ENCODE assay signal across 16 cellular contexts in the genomic region with DNA sequence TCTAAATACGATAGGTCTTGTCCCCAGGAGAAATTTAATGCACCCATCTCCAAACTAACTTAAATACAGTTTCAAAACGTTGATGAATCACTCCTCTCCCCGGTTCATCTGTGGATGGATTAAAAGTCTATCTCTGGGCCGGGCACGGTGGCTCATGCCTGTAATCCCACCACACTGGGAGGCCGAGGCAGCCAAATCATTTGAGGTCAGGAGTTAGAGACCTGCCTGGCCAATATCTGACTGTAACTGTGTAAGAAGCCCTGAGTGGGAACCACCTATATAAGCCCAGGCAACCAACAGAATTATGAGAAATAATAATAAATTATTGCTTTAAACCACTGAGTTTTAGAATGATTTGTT.
DNase-seq lines count a peak whose midpoint lies in the region; ATAC-seq and TF ChIP-seq lines count a peak whose summit lies in the region.
"Had no signal": no experiment of that assay in that cellular context is flagged by ENCODE, and none has a peak within 500 bp of the region (broad histone marks: within the 10 kb centered on the region; RNA-seq: fewer than 3 reads in every experiment).

No MANE protein-coding gene starts in this region.

- H2AFZ ChIP-seq in IMR-90 (replicated peaks; ENCODE audit: low read length, poor library complexity) = no peak overlapping the region
- no peak overlapping the region for H2AFZ ChIP-seq in trophoblast cell (ENCODE audit: insufficient read depth, low read length, poor library complexity)

- H4K8ac ChIP-seq in IMR-90 (ENCODE audit: low read depth in 2 of 2, low read length in 2 of 2) (no peak overlapping the region), trophoblast cell (ENCODE audit: low read depth, low read length) (no peak overlapping the region)

- H3K56ac ChIP-seq in IMR-90 (ENCODE audit: extremely low read depth, insufficient read depth, low read length) = no peak overlapping the region

- no peak for TF ChIP-seq RAD21 in IMR-90 (IDR thresholded peaks at IDR 0.05; ENCODE audit: low read length)

- no peak overlapping the region for H2BK15ac ChIP-seq in IMR-90 (ENCODE audit: low read depth, low read length)

- in situ Hi-C loops in IMR-90 (cut with MboI; ENCODE audit: low sequenced_read_pairs) = loop anchor here (10.0 kb wide), 1 partner anchor 519 kb away; no protein-coding TSS in a partner anchor

- H3K23ac ChIP-seq in IMR-90 (ENCODE audit: low read depth, low read length) (no peak overlapping the region), trophoblast cell (ENCODE audit: low read length) (no peak overlapping the region)

- no peaks in the 10 kb centered on the region for H3K36me3 Mint-ChIP-seq in activated B cell treated with CpG ODN at 0.5 μM for 24 hours (ENCODE audit: low read depth)
- no peaks in the 10 kb centered on the region for H3K36me3 Mint-ChIP-seq in osteocyte (ENCODE audit: unreplicated experiment)
- H3K36me3 Mint-ChIP-seq: CD8-positive, alpha-beta T cell had no signal

- no peak overlapping the region for H3K18ac ChIP-seq in IMR-90 (ENCODE audit: low read depth, low read length)
- H3K18ac ChIP-seq in trophoblast cell (ENCODE audit: low read length) = no peak overlapping the region

- no TSS peak for BruUV-seq in IMR-90 (replicated peaks; lab: Mats Ljungman, UMichigan)

- H3K27me3 Mint-ChIP-seq in activated B cell treated with CpG ODN at 0.5 μM for 24 hours = peaks cover 11% of the 10 kb centered on the region
- H3K27me3 Mint-ChIP-seq in osteocyte (ENCODE audit: unreplicated experiment) = no peaks in the 10 kb centered on the region

- H3K27me3 ChIP-seq in IMR-90 (ENCODE audit: control insufficient read depth, insufficient read depth, low read length) = no peaks in the 10 kb centered on the region
- no peaks in the 10 kb centered on the region for H3K27me3 ChIP-seq in trophoblast cell (ENCODE audit: insufficient read depth, low read length)
- no peaks in the 10 kb centered on the region for H3K27me3 ChIP-seq in H7 (ENCODE audit: control insufficient read depth, insufficient read depth, low read length)
- no peaks in the 10 kb centered on the region for H3K27me3 ChIP-seq in left lung

- H3K4me3 Mint-ChIP-seq in activated B cell treated with CpG ODN at 0.5 μM for 24 hours = no peak overlapping the region
- H3K4me3 Mint-ChIP-seq in osteocyte (ENCODE audit: unreplicated experiment) = no peak overlapping the region
- H3K4me3 Mint-ChIP-seq: CD8-positive, alpha-beta T cell had no signal

- WGBS in IMR-90 (ENCODE audit: extremely low coverage in 2 of 2, insufficient read length in 1 of 2), 2 experiments = no CpG with 5 or more reads among the region's 6 CpGs
- WGBS in trophoblast cell (ENCODE audit: extremely low coverage, insufficient coverage, insufficient read length) = no CpG with 5 or more reads among the region's 6 CpGs

- no peak overlapping the region for H2BK20ac ChIP-seq in IMR-90 (ENCODE audit: low read depth, low read length)

- no peaks in the 10 kb centered on the region for H3K79me1 ChIP-seq in IMR-90 (ENCODE audit: low read depth in 1 of 2, low read length in 2 of 2)
- peaks cover 2% of the 10 kb centered on the region for H3K79me1 ChIP-seq in trophoblast cell (ENCODE audit: low read length)

- H3K9ac ChIP-seq in IMR-90 (ENCODE audit: low read depth, low read length) (no peak overlapping the region), trophoblast cell (ENCODE audit: low read length) (no peak overlapping the region)

- H3K9me1 ChIP-seq in IMR-90 (ENCODE audit: insufficient read depth, low read length) = peaks cover 15% of the 10 kb centered on the region; the same call in 1 of the 2 replicates

- no peak overlapping the region for H4K91ac ChIP-seq in IMR-90 (ENCODE audit: insufficient read depth, low read depth, low read length)
- no peak overlapping the region for H4K91ac ChIP-seq in trophoblast cell (ENCODE audit: low read depth, low read length)

- H3K4ac ChIP-seq in IMR-90 (ENCODE audit: low read depth, low read length) (no peak overlapping the region), trophoblast cell (ENCODE audit: low read depth, low read length) (no peak overlapping the region)

- H3K36me3 ChIP-seq in IMR-90 (ENCODE audit: control insufficient read depth, insufficient read depth, low read length) (no peaks in the 10 kb centered on the region), trophoblast cell (ENCODE audit: control insufficient read depth in 1 of 2, insufficient read depth in 2 of 2, low read length in 2 of 2) (no peaks in the 10 kb centered on the region), H7 (replicated peaks; ENCODE audit: control insufficient read depth, insufficient read depth, low read length) (no peaks in the 10 kb centered on the region), left lung (no peaks in the 10 kb centered on the region)

- H3K9me3 Mint-ChIP-seq in activated B cell treated with CpG ODN at 0.5 μM for 24 hours (no peaks in the 10 kb centered on the region), osteocyte (ENCODE audit: unreplicated experiment) (no peaks in the 10 kb centered on the region)
- H3K9me3 Mint-ChIP-seq: CD8-positive, alpha-beta T cell had no signal

- H2BK120ac ChIP-seq in IMR-90 (ENCODE audit: low read depth, low read length) (peak overlapping the region; percentile 0; the same call in 1 of the 2 replicates), trophoblast cell (ENCODE audit: insufficient read depth, low read length, poor library complexity) (no peak overlapping the region)

- H4K20me1 ChIP-seq in IMR-90 (ENCODE audit: insufficient read depth, low read length) = no peaks in the 10 kb centered on the region

- peak overlapping the region; percentile 44; the same call in 1 of the 2 replicates for H3K27ac ChIP-seq in 22Rv1
- no peak overlapping the region for H3K27ac ChIP-seq in IMR-90 (ENCODE audit: insufficient read depth, low read length)
- H3K27ac ChIP-seq in trophoblast cell (ENCODE audit: low read depth, low read length) = no peak overlapping the region
- no peak overlapping the region for H3K27ac ChIP-seq in left lung

- no peak overlapping the region for H2BK5ac ChIP-seq in IMR-90 (ENCODE audit: low read depth, low read length, poor library complexity, severe bottlenecking)
- no peak overlapping the region for H2BK5ac ChIP-seq in trophoblast cell (ENCODE audit: low read depth, low read length, poor library complexity)

- H4K12ac ChIP-seq in trophoblast cell (ENCODE audit: low read depth, low read length) = no peak overlapping the region

- H3K4me1 ChIP-seq in IMR-90 (ENCODE audit: control insufficient read depth, insufficient read depth, low read length) (peaks cover 16% of the 10 kb centered on the region), trophoblast cell (ENCODE audit: control insufficient read depth in 1 of 2, insufficient read depth in 2 of 2, low read length in 2 of 2) (peaks cover 0 to 3% of the 10 kb centered on the region in 2 experiments), left lung (peaks cover 3 to 13% of the 10 kb centered on the region in 2 donors)
- H3K4me1 ChIP-seq: Caco-2 had no signal

- no peak for TF ChIP-seq CTCF in 22Rv1 (IDR thresholded peaks at IDR 0.05)
- TF ChIP-seq CTCF in IMR-90 (conservative IDR thresholded peaks at IDR 0.05; ENCODE audit: low read depth, low read length) = no peak
- TF ChIP-seq CTCF in activated B cell treated with CpG ODN at 0.5 μM for 24 hours (IDR thresholded peaks at IDR 0.05) = no peak
- TF ChIP-seq CTCF in osteocyte (IDR thresholded peaks at IDR 0.05) = no peak
- no peak for TF ChIP-seq CTCF in left lung (IDR thresholded peaks at IDR 0.05)

- no peak for DNase-seq in IMR-90
- DNase-seq in activated B cell treated with CpG ODN at 0.5 μM for 24 hours = no peak
- peak; percentile 25 for DNase-seq in osteocyte (ENCODE audit: extremely low spot score, unreplicated experiment)
- DNase-seq in RKO (ENCODE audit: low spot score) = no peak
- DNase-seq in trophoblast cell = no peak
- DNase-seq in H7 = no peak
- DNase-seq in left lung = no peak
- DNase-seq: GF-D8, NCI-H1436 treated with DMSO at 0.1 percent for 48 hours, NCI-H2107, NCI-H524 treated with DMSO at 0.1 percent for 48 hours, NCI-H774, SHP77 treated with DMSO at 0.1 percent for 48 hours had no signal

- no peak overlapping the region for H2AK5ac ChIP-seq in IMR-90 (ENCODE audit: low read depth, low read length)
- no peak overlapping the region for H2AK5ac ChIP-seq in trophoblast cell (ENCODE audit: low read length)

- intact Hi-C loops in IMR-90 (cut with micrococcal nuclease) = loop anchor here (1.0 to 10.0 kb wide), 6 partner anchors 231 to 684 kb away; no protein-coding TSS in a partner anchor
- intact Hi-C loops in activated B cell treated with CpG ODN at 0.5 μM for 24 hours (cut with micrococcal nuclease) = loop anchor here (1.0 to 10.0 kb wide), 7 partner anchors 65 to 684 kb away; no protein-coding TSS in a partner anchor
- intact Hi-C loops in left lung (cut with DNase I) = no loop called here

- dilution Hi-C loops in IMR-90 (cut with HindIII; ENCODE audit: low sequenced_read_pairs, unreplicated experiment) = no loop called here

- H2BK12ac ChIP-seq in trophoblast cell (ENCODE audit: low read length) = no peak overlapping the region

- H3K9me3 ChIP-seq in IMR-90 (ENCODE audit: control insufficient read depth, insufficient read depth, low read length) (peaks cover 4% of the 10 kb centered on the region), trophoblast cell (ENCODE audit: insufficient read depth, low read depth, low read length) (no peaks in the 10 kb centered on the region), left lung (no peaks in the 10 kb centered on the region)
- H3K9me3 ChIP-seq: Caco-2 had no signal

- CTCF ChIA-PET in IMR-90 (lab: Yijun Ruan, JAX) = interaction anchor here (0.8 kb wide), 1 partner anchor 198 kb away, joined by 4 read pairs; no protein-coding TSS in a partner anchor
- CTCF ChIA-PET in activated B cell treated with CpG ODN at 0.5 μM for 24 hours (lab: Charles Lee) = interaction anchor here (0.7 to 4.1 kb wide), 2 partner anchors 132 to 425 kb away, joined by 3 to 21 read pairs; no protein-coding TSS in a partner anchor

- no peak overlapping the region for H3K14ac ChIP-seq in IMR-90 (replicated peaks; ENCODE audit: low read depth, low read length)
- no peak overlapping the region for H3K14ac ChIP-seq in trophoblast cell (ENCODE audit: low read length)

- TF ChIP-seq POLR2A in IMR-90 (IDR thresholded peaks at IDR 0.05; ENCODE audit: low read depth, low read length) = no peak

- H3K4me2 ChIP-seq in IMR-90 (ENCODE audit: low read depth, low read length) (no peak overlapping the region), trophoblast cell (ENCODE audit: low read length) (no peak overlapping the region)

- H4K5ac ChIP-seq in IMR-90 (ENCODE audit: low read depth, low read length) = no peak overlapping the region

- POLR2A ChIA-PET in IMR-90 (lab: Charles Lee; ENCODE audit: unreplicated experiment) (no interaction called here), activated B cell treated with CpG ODN at 0.5 μM for 24 hours (lab: Charles Lee) (interaction anchor here (1.7 to 8.1 kb wide), 2 partner anchors 9 to 130 kb away, joined by 6 to 116 read pairs; no protein-coding TSS in a partner anchor)

- peaks cover 83% of the 10 kb centered on the region for H3K4me1 Mint-ChIP-seq in activated B cell treated with CpG ODN at 0.5 μM for 24 hours
- H3K4me1 Mint-ChIP-seq in osteocyte (ENCODE audit: unreplicated experiment) = peaks cover 20% of the 10 kb centered on the region

- H3K4me3 ChIP-seq in IMR-90 (ENCODE audit: insufficient read depth, low read depth, low read length) (no peak overlapping the region), trophoblast cell (ENCODE audit: low read depth, low read length) (no peak overlapping the region), H7 (ENCODE audit: insufficient read depth, low read depth, low read length) (no peak overlapping the region), left lung (no peak overlapping the region)

- H3K27ac Mint-ChIP-seq in activated B cell treated with CpG ODN at 0.5 μM for 24 hours = peak overlapping the region; percentile 62
- H3K27ac Mint-ChIP-seq in osteocyte (ENCODE audit: unreplicated experiment) = no peak overlapping the region
- H3K27ac Mint-ChIP-seq: CD8-positive, alpha-beta T cell had no signal

- no peak overlapping the region for H2AK9ac ChIP-seq in IMR-90 (replicated peaks; ENCODE audit: low read depth, low read length, poor library complexity)

- no peak for ATAC-seq in IMR-90 (ENCODE audit: low read depth)
- ATAC-seq in activated B cell treated with CpG ODN at 0.5 μM for 24 hours (ENCODE audit: low read depth) = no peak
- ATAC-seq in left lung = no peak
- ATAC-seq: CD8-positive, alpha-beta T cell had no signal

- no peaks in the 10 kb centered on the region for H3K79me2 ChIP-seq in trophoblast cell (ENCODE audit: control insufficient read depth, insufficient read depth, low read length, poor library complexity)

Comparison
In these comparisons a context has a peak if more than half of its experiments do, and no peak if none do; other contexts are left out.
1. intact Hi-C loops: an anchor here in IMR-90 (1.0 to 10.0 kb wide) and activated B cell treated with CpG ODN at 0.5 μM for 24 hours (1.0 to 10.0 kb wide); none called in left lung.